In genomic region chr3:31232049-31233040, GRCh38 we compare ENCODE assay signal across 9 cellular contexts.
DNase-seq lines count a peak whose midpoint lies in the region; ATAC-seq, FAIRE-seq and TF ChIP-seq lines count a peak whose summit lies in the region.
"Had no signal": no experiment of that assay in that cellular context is flagged by ENCODE, and none has a peak within 500 bp of the region (broad histone marks: within the 10 kb centered on the region; RNA-seq: fewer than 3 reads in every experiment).

No MANE protein-coding gene starts in this region.

- no peak for TF ChIP-seq POLR2A in GM12878 (IDR thresholded peaks at IDR 0.05; ENCODE audit: low read depth, low read length)

- H3K36me3 ChIP-seq in KOPT-K1 (ENCODE audit: insufficient read depth, low read length) = no peaks in the 10 kb centered on the region
- H3K36me3 ChIP-seq in GM12878 (ENCODE audit: control insufficient read depth in 2 of 2, insufficient read depth in 2 of 2, low read length in 1 of 2) = no peaks in the 10 kb centered on the region; a peak in 1 of 4 replicates

- H3K79me2 ChIP-seq in GM12878 (ENCODE audit: control insufficient read depth, insufficient read depth, low read length) = no peaks in the 10 kb centered on the region

- H3K4me3 ChIP-seq in GM12878 = no peak overlapping the region
- no peak overlapping the region for H3K4me3 ChIP-seq in skin epidermis

- no peak for TF ChIP-seq CTCF in GM12878 (IDR thresholded peaks at IDR 0.05 in 2 of 3, conservative IDR thresholded peaks at IDR 0.05 in 1 of 3; ENCODE audit: control insufficient read depth in 2 of 3, extremely low read depth in 1 of 3, insufficient read depth in 1 of 3, low read depth in 3 of 3, low read length in 3 of 3)

- H2AFZ ChIP-seq in GM12878 (ENCODE audit: control insufficient read depth, low read depth, low read length) = peak overlapping the region; percentile 71

- CTCF ChIA-PET in GM12878 (lab: Yijun Ruan, JAX) = interaction anchor here (1.0 to 3.2 kb wide), 6 partner anchors 9 to 307 kb away, joined by 3 to 24 read pairs (median 4); no protein-coding TSS in a partner anchor

- H3K4me2 ChIP-seq in GM12878 (ENCODE audit: control insufficient read depth, insufficient read depth) = peak overlapping the region; percentile 55

- H4K20me1 ChIP-seq in GM12878 (ENCODE audit: control insufficient read depth, insufficient read depth) = no peaks in the 10 kb centered on the region

- in situ Hi-C loops in GM12878 (cut with MboI) = no loop called here
- in situ Hi-C loops in G401 (cut with HindIII; ENCODE audit: low sequenced_read_pairs) = no loop called here

- peak overlapping the region; percentile 47; the same call in 1 of the 2 replicates for H3K9ac ChIP-seq in GM12878 (ENCODE audit: control insufficient read depth, insufficient read depth, low read length)

- DNase-seq in GM12878 (ENCODE audit: low read depth, low spot score) = no peak
- no peak for DNase-seq in RCC 7860 (ENCODE audit: low spot score)
- DNase-seq in NCI-H510A (lab: John Stamatoyannopoulos, UW) = no peak
- no peak for DNase-seq in G401 (ENCODE audit: low spot score)
- DNase-seq in stimulated activated CD4-positive, alpha-beta T cell treated with anti-CD3 and anti-CD28 coated beads, Interleukin-2, amount 100 ng/mL, for 24 hours = no peak
- DNase-seq: NCI-H446 had no signal

- no peak for TF ChIP-seq EP300 in GM12878 (IDR thresholded peaks at IDR 0.05; ENCODE audit: borderline replicate concordance in 1 of 2, control insufficient read depth in 1 of 2, low read depth in 2 of 2, low read length in 2 of 2)

- POLR2A ChIA-PET in GM12878 (lab: Charles Lee) = interaction anchor here (0.7 to 11.3 kb wide), 10 partner anchors 8 to 299 kb away, joined by 3 to 109 read pairs (median 3); no protein-coding TSS in a partner anchor

- peaks cover 8% of the 10 kb centered on the region for H3K9me3 ChIP-seq in KOPT-K1 (ENCODE audit: insufficient read depth, low read length, poor library complexity, severe bottlenecking)
- peaks cover 6% of the 10 kb centered on the region; the same call in 2 of the 3 replicates for H3K9me3 ChIP-seq in GM12878 (replicated peaks; ENCODE audit: control insufficient read depth, insufficient read depth, low read length)

- TF ChIP-seq RAD21 in GM12878 (IDR thresholded peaks at IDR 0.05; ENCODE audit: insufficient read depth, low read depth, low read length) = no peak

- ATAC-seq in GM19467 (IDR thresholded peaks at IDR 0.05; ENCODE audit: unreplicated experiment) (peak; percentile 35), GM12878 (peak; percentile 23)

- RAD21 ChIA-PET in GM12878 (lab: Charles Lee; ENCODE audit: unreplicated experiment) = interaction anchor here (1.2 to 20.2 kb wide), 5 partner anchors 13 to 300 kb away, joined by 3 to 381 read pairs (median 6); partner anchors contain the start of gene STT3B

- WGBS in GM12878 (ENCODE audit: insufficient coverage, insufficient replicate concordance, low lambda C conversion rate, missing lambda C conversion rate) = 59% methylated on average over 12 of the region's 12 CpGs

- intact Hi-C loops in GM12878 (cut with micrococcal nuclease; ENCODE audit: unreplicated experiment) = no loop called here

- H3K27me3 ChIP-seq in GM12878 (replicated peaks in 1 of 2; ENCODE audit: control insufficient read depth in 2 of 2, insufficient read depth in 2 of 2, low read length in 1 of 2) = no peaks in the 10 kb centered on the region

- H3K4me1 ChIP-seq in GM12878 (ENCODE audit: control insufficient read depth, insufficient read depth, low read length) = peaks cover 37% of the 10 kb centered on the region

- no TSS peak for BruUV-seq in GM12878 (replicated peaks; lab: Mats Ljungman, UMichigan)

- SMC1A ChIA-PET in GM12878 (lab: Charles Lee; ENCODE audit: uncharacterized antibody, unreplicated experiment) = interaction anchor here (0.6 to 14.7 kb wide), 11 partner anchors 8 to 1904 kb away, joined by 3 to 378 read pairs (median 4); partner anchors contain the start of gene STT3B

- FAIRE-seq in GM12878 (lab: Jason Lieb, UNC) (no peak), RCC 7860 (lab: Jason Lieb, UNC) (no peak)

- H3K27ac ChIP-seq in KOPT-K1 (ENCODE audit: low read depth, low read length, poor library complexity, severe bottlenecking) (peak overlapping the region; percentile 99), GM12878 (ENCODE audit: control insufficient read depth, insufficient read depth) (peak overlapping the region; percentile 57), skin epidermis (peak overlapping the region in 17 of 21 experiments; percentile 11 to 75 (median 56))

TF ChIP-seq in GM12878, 131 proteins besides CTCF, POLR2A, EP300 and RAD21 (continues in another document):
- TF ChIP-seq IRF3 (IDR thresholded peaks at IDR 0.05) = no peak
- TF ChIP-seq POU2F2 (IDR thresholded peaks at IDR 0.05; ENCODE audit: borderline replicate concordance, low read depth, low read length) = no peak
- TF ChIP-seq TARDBP (IDR thresholded peaks at IDR 0.05; ENCODE audit: borderline replicate concordance) = no peak
- TF ChIP-seq HDAC6 (IDR thresholded peaks at IDR 0.05; ENCODE audit: unreplicated experiment) = no peak
- no peak for TF ChIP-seq NR2F1 (conservative IDR thresholded peaks at IDR 0.05)
- TF ChIP-seq ASH2L (IDR thresholded peaks at IDR 0.05; ENCODE audit: borderline replicate concordance, low read depth) = no peak
- no peak for TF ChIP-seq ZBED1 (IDR thresholded peaks at IDR 0.05; ENCODE audit: borderline replicate concordance)
- TF ChIP-seq RB1 (IDR thresholded peaks at IDR 0.05; ENCODE audit: borderline replicate concordance) = no peak
- no peak for TF ChIP-seq FOS (IDR thresholded peaks at IDR 0.05; ENCODE audit: borderline replicate concordance, extremely low read depth, insufficient read length)
- TF ChIP-seq RUNX3 (IDR thresholded peaks at IDR 0.05; ENCODE audit: low read length) = peak; percentile 55; the same call in 1 of the 2 replicates
- TF ChIP-seq JUNB (IDR thresholded peaks at IDR 0.05) = peak; percentile 63; the same call in 1 of the 2 replicates
- TF ChIP-seq SREBF2 (IDR thresholded peaks at IDR 0.05; ENCODE audit: low read length) = no peak
- TF ChIP-seq, protein P1, sequence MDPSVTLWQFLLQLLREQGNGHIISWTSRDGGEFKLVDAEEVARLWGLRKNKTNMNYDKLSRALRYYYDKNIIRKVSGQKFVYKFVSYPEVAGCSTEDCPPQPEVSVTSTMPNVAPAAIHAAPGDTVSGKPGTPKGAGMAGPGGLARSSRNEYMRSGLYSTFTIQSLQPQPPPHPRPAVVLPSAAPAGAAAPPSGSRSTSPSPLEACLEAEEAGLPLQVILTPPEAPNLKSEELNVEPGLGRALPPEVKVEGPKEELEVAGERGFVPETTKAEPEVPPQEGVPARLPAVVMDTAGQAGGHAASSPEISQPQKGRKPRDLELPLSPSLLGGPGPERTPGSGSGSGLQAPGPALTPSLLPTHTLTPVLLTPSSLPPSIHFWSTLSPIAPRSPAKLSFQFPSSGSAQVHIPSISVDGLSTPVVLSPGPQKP (IDR thresholded peaks at IDR 0.05; ENCODE audit: low read depth, low read length) = no peak
- TF ChIP-seq KLF5 (IDR thresholded peaks at IDR 0.05; ENCODE audit: partially characterized antibody) = no peak
- no peak for TF ChIP-seq SIN3A (IDR thresholded peaks at IDR 0.05; ENCODE audit: low read depth, low read length)
- TF ChIP-seq ZBTB33 (IDR thresholded peaks at IDR 0.05) = no peak
- TF ChIP-seq KAT2A (conservative IDR thresholded peaks at IDR 0.05; ENCODE audit: control insufficient read depth, low read depth, low read length) = no peak
- peak; percentile 79 for TF ChIP-seq SPI1 (IDR thresholded peaks at IDR 0.05; ENCODE audit: borderline replicate concordance, insufficient read depth, low read depth, low read length)
- TF ChIP-seq MYC (IDR thresholded peaks at IDR 0.05; ENCODE audit: insufficient read depth, insufficient read length, insufficient replicate concordance, low read length, severe bottlenecking) = no peak
- no peak for TF ChIP-seq JUND (IDR thresholded peaks at IDR 0.05; ENCODE audit: low read depth, low read length)
- no peak for TF ChIP-seq E2F4 (IDR thresholded peaks at IDR 0.05; ENCODE audit: low read depth, low read length)
- TF ChIP-seq TAF1 (IDR thresholded peaks at IDR 0.05; ENCODE audit: borderline replicate concordance, low read depth, low read length) = no peak
- TF ChIP-seq EZH2 (IDR thresholded peaks at IDR 0.05; ENCODE audit: borderline replicate concordance, control insufficient read depth, low read depth, low read length) = no peak
